In the genomic region with DNA sequence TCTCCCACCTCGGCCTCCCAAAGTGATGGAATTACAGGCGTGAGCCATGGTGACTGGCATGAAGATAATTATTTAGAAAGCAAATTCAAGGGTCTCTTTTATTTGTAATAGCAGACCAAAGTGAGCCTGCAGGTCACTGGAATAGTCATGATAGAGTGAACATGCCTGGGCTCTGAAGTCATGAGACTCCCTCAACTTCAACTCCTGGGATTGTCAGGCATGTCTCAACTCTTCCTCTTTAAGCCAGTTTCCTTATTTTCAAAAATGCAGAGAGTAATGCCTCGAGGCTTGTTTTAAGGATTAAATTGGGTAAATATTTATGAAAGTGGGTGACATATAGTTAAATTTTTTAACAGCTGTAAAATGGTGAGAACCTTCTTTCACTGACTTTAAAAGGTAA, we compare ENCODE assay signal across 21 cellular contexts. TPM values are rescaled to one million over a fixed set of nuclear protein-coding genes. Genes with fewer than 3 reads are reported as not detected.
A peak's percentile ranks its signal among the peaks of the same experiment; 100 is the strongest.
DNase-seq lines count a peak whose midpoint lies in the region; TF ChIP-seq lines count a peak whose summit lies in the region.
"Had no signal": no experiment of that assay in that cellular context is flagged by ENCODE, and none has a peak within 500 bp of the region (broad histone marks: within the 10 kb centered on the region; RNA-seq: fewer than 3 reads in every experiment).

No MANE protein-coding gene starts in this region.

- H3K9me3 Mint-ChIP-seq in Calu3 (ENCODE audit: low read depth, unreplicated experiment) = no peaks in the 10 kb centered on the region
- H3K9me3 Mint-ChIP-seq in immature natural killer cell = no peaks in the 10 kb centered on the region
- H3K9me3 Mint-ChIP-seq in endothelial cell (ENCODE audit: unreplicated experiment) = no peaks in the 10 kb centered on the region
- H3K9me3 Mint-ChIP-seq: IgD-negative memory B cell; stimulated activated memory B cell treated with anti-CD40 and anti-IgM and Interleukin-4, amounts not matched to agents 10 μg/mL and 1 μg/mL and 100 μg/mL, for 72 hours had no signal

- H3K27me3 ChIP-seq in mammary epithelial cell (ENCODE audit: insufficient read depth, low read length) (no peaks in the 10 kb centered on the region), breast epithelium (no peaks in the 10 kb centered on the region), SJCRH30 (no peaks in the 10 kb centered on the region), esophagus squamous epithelium (no peaks in the 10 kb centered on the region)
- H3K27me3 ChIP-seq: colonic mucosa, left lung, right atrium auricular region, upper lobe of left lung had no signal

- dilution Hi-C loops in mammary epithelial cell (cut with HindIII; ENCODE audit: low sequenced_read_pairs) = no loop called here

- H3K27ac Mint-ChIP-seq in Calu3 (ENCODE audit: unreplicated experiment) (no peak overlapping the region), immature natural killer cell (peak overlapping the region in 2 of 6 donors; percentile 61 to 71), endothelial cell (ENCODE audit: unreplicated experiment) (no peak overlapping the region)
- H3K27ac Mint-ChIP-seq: IgD-negative memory B cell; stimulated activated memory B cell treated with anti-CD40 and anti-IgM and Interleukin-4, amounts not matched to agents 10 μg/mL and 1 μg/mL and 100 μg/mL, for 72 hours had no signal

- intact Hi-C loops in mammary epithelial cell (cut with micrococcal nuclease) (no loop called here), breast epithelium (cut with DNase I; ENCODE audit: low total_unique reads) (no loop called here), esophagus squamous epithelium (cut with DNase I) (no loop called here), Calu3 (cut with micrococcal nuclease; ENCODE audit: unreplicated experiment) (no loop called here)

- H3K36me3 ChIP-seq in mammary epithelial cell (ENCODE audit: insufficient read depth, low read length) (no peaks in the 10 kb centered on the region), breast epithelium (no peaks in the 10 kb centered on the region), SJCRH30 (no peaks in the 10 kb centered on the region), esophagus squamous epithelium (no peaks in the 10 kb centered on the region)
- H3K36me3 ChIP-seq: colonic mucosa, left lung, right atrium auricular region, upper lobe of left lung, WERI-Rb-1 had no signal

- no peak for TF ChIP-seq CTCF in mammary epithelial cell (conservative IDR thresholded peaks at IDR 0.05 in 1 of 2, IDR thresholded peaks at IDR 0.05 in 1 of 2; ENCODE audit: extremely low read depth in 1 of 2, insufficient read depth in 1 of 2, low read depth in 1 of 2, low read length in 2 of 2)
- TF ChIP-seq CTCF in breast epithelium (IDR thresholded peaks at IDR 0.05) = no peak
- TF ChIP-seq CTCF in esophagus squamous epithelium (IDR thresholded peaks at IDR 0.05) = no peak
- no peak for TF ChIP-seq CTCF in Calu3 (IDR thresholded peaks at IDR 0.05; ENCODE audit: unreplicated experiment)
- TF ChIP-seq CTCF in endothelial cell (IDR thresholded peaks at IDR 0.05; ENCODE audit: unreplicated experiment) = no peak

- DNase-seq in mammary epithelial cell (peak; percentile 63), breast epithelium (ENCODE audit: low spot score in 2 of 2) (no peak), SJCRH30 (peak in 1 of 2 experiments; percentile 45), esophagus squamous epithelium (lab: John Stamatoyannopoulos, UW) (no peak), Calu3 (no peak), immature natural killer cell (no peak), DMS153 treated with DMSO at 0.1 percent for 48 hours (lab: John Stamatoyannopoulos, UW; ENCODE audit: unreplicated experiment) (no peak), endothelial cell (ENCODE audit: low spot score) (no peak)
- DNase-seq: activated effector memory CD4-positive, alpha-beta T cell treated with Interleukin-2 at 50 U/mL for 16 hours; Caco-2; colonic mucosa; H7; left lung; NCI-H2029; occipital lobe; stimulated activated CD4-positive, alpha-beta T cell treated with anti-CD3 and anti-CD28 coated beads, Interleukin-15, amount 100 ng/mL, for 24 hours; upper lobe of left lung; WERI-Rb-1 had no signal

- no peaks in the 10 kb centered on the region for H3K9me3 ChIP-seq in mammary epithelial cell (replicated peaks; ENCODE audit: insufficient read depth, low read length)
- H3K9me3 ChIP-seq in breast epithelium = no peaks in the 10 kb centered on the region
- 0 out of 2 replicates have a peak, but pooled peaks cover 3% of the 10 kb centered on the region for H3K9me3 ChIP-seq in SJCRH30 (replicated peaks)
- no peaks in the 10 kb centered on the region for H3K9me3 ChIP-seq in esophagus squamous epithelium
- H3K9me3 ChIP-seq: Caco-2, colonic mucosa, left lung, right atrium auricular region, upper lobe of left lung had no signal

- H3K27me3 Mint-ChIP-seq in Calu3 (ENCODE audit: unreplicated experiment) (peaks cover 9% of the 10 kb centered on the region), immature natural killer cell (ENCODE audit: low read depth in 3 of 3) (peaks cover 3 to 4% (median 4%) of the 10 kb centered on the region in 3 donors), endothelial cell (ENCODE audit: unreplicated experiment) (no peaks in the 10 kb centered on the region)

- H3K79me2 ChIP-seq in mammary epithelial cell (ENCODE audit: insufficient read depth, low read length) = no peaks in the 10 kb centered on the region

- H3K4me3 ChIP-seq in mammary epithelial cell (replicated peaks in 1 of 3; ENCODE audit: insufficient read depth in 1 of 3, low read depth in 2 of 3, low read length in 3 of 3) = no peak overlapping the region
- H3K4me3 ChIP-seq in breast epithelium = no peak overlapping the region
- H3K4me3 ChIP-seq in SJCRH30 = no peak overlapping the region
- H3K4me3 ChIP-seq in esophagus squamous epithelium = no peak overlapping the region
- H3K4me3 ChIP-seq: colonic mucosa, left lung, right atrium auricular region, upper lobe of left lung had no signal

- in situ Hi-C loops in mammary epithelial cell (cut with MboI; ENCODE audit: low sequenced_read_pairs in 2 of 2) = no loop called here

- CTCF ChIA-PET in mammary epithelial cell (lab: Charles Lee; ENCODE audit: low non-redundant PET) = no interaction called here
- CTCF ChIA-PET in Calu3 (lab: Charles Lee) = no interaction called here

- H3K4me2 ChIP-seq in mammary epithelial cell (ENCODE audit: insufficient read depth, low read depth, low read length) = peak overlapping the region; percentile 44

- H3K4me1 ChIP-seq in mammary epithelial cell (ENCODE audit: insufficient read depth, low read length) (peaks cover 20% of the 10 kb centered on the region), breast epithelium (no peaks in the 10 kb centered on the region), SJCRH30 (peaks cover 31% of the 10 kb centered on the region), esophagus squamous epithelium (peaks cover 0 to 23% (median 7%) of the 10 kb centered on the region in 3 donors)
- H3K4me1 ChIP-seq: Caco-2, colonic mucosa, left lung, right atrium auricular region, upper lobe of left lung had no signal

- no peak overlapping the region for H3K9ac ChIP-seq in mammary epithelial cell (ENCODE audit: insufficient read depth, low read length)

- no peak overlapping the region for H3K4me3 Mint-ChIP-seq in Calu3 (ENCODE audit: low read depth, unreplicated experiment)
- no peak overlapping the region for H3K4me3 Mint-ChIP-seq in immature natural killer cell
- H3K4me3 Mint-ChIP-seq in endothelial cell (ENCODE audit: unreplicated experiment) = no peak overlapping the region
- H3K4me3 Mint-ChIP-seq: IgD-negative memory B cell; stimulated activated memory B cell treated with anti-CD40 and anti-IgM and Interleukin-4, amounts not matched to agents 10 μg/mL and 1 μg/mL and 100 μg/mL, for 72 hours had no signal

- H2AFZ ChIP-seq in mammary epithelial cell (ENCODE audit: low read depth, low read length) = peak overlapping the region; percentile 29

- TF ChIP-seq POLR2A in breast epithelium (IDR thresholded peaks at IDR 0.05) (no peak), esophagus squamous epithelium (IDR thresholded peaks at IDR 0.05) (no peak)

- H3K36me3 Mint-ChIP-seq in Calu3 (ENCODE audit: insufficient read depth, unreplicated experiment) (no peaks in the 10 kb centered on the region), immature natural killer cell (peaks cover 0 to 5% (median 0%) of the 10 kb centered on the region in 3 donors), endothelial cell (ENCODE audit: low read depth, unreplicated experiment) (no peaks in the 10 kb centered on the region)
- H3K36me3 Mint-ChIP-seq: stimulated activated memory B cell treated with anti-CD40 and anti-IgM and Interleukin-4, amounts not matched to agents 10 μg/mL and 1 μg/mL and 100 μg/mL, for 72 hours had no signal

- no peaks in the 10 kb centered on the region for H3K4me1 Mint-ChIP-seq in Calu3 (ENCODE audit: low read depth, unreplicated experiment)
- H3K4me1 Mint-ChIP-seq in immature natural killer cell = peaks cover 20 to 21% of the 10 kb centered on the region in 2 donors
- peaks cover 2% of the 10 kb centered on the region for H3K4me1 Mint-ChIP-seq in endothelial cell (ENCODE audit: unreplicated experiment)
- H3K4me1 Mint-ChIP-seq: IgD-negative memory B cell had no signal

- no TSS peak for BruUV-seq in mammary epithelial cell (replicated peaks; lab: Mats Ljungman, UMichigan)
- BruUV-seq in Calu3 (replicated peaks; lab: Mats Ljungman, UMichigan) = no TSS peak

- 49% methylated on average over 3 of the region's 3 CpGs for WGBS in mammary epithelial cell (ENCODE audit: low coverage, missing lambda C conversion rate)
- 17 to 27% methylated on average over 3 of the region's 3 CpGs for WGBS in esophagus squamous epithelium, 2 donors

- H4K20me1 ChIP-seq in mammary epithelial cell (ENCODE audit: insufficient read depth, low read length) = no peaks in the 10 kb centered on the region

- H3K27ac ChIP-seq in mammary epithelial cell (ENCODE audit: insufficient read depth, low read depth, low read length) = peak overlapping the region; percentile 16
- no peak overlapping the region for H3K27ac ChIP-seq in breast epithelium
- peak overlapping the region; percentile 26; the same call in 1 of the 2 replicates for H3K27ac ChIP-seq in SJCRH30
- H3K27ac ChIP-seq in esophagus squamous epithelium = peak overlapping the region; percentile 32 to 63 (median 58)
- H3K27ac ChIP-seq: colonic mucosa, left lung, right atrium auricular region, upper lobe of left lung, WERI-Rb-1 had no signal

RNA-seq across cellular contexts. Expression of a gene that starts 22.7 kb away (rescaled TPM):
- total RNA-seq in mammary epithelial cell (10 to 100 TPM; 15.0 to 23.8 TPM), breast epithelium (10 to 100 TPM; 35.1 to 54.3 (median 49.3) TPM), esophagus squamous epithelium (10 to 100 TPM; 29.6 to 44.4 (median 35.8) TPM), Calu3 (2022) (7.1 and 7.5 TPM in 2 replicates), endothelial cell (ENCODE audit: unreplicated experiment) (36.7 TPM)
- polyA plus RNA-seq in mammary epithelial cell (5.7 TPM), immature natural killer cell (1 to 10 TPM; 3.2 to 4.9 (median 3.8) TPM)
- 5.9 TPM for polyA minus RNA-seq in mammary epithelial cell
- total RNA-seq in SJCRH30 (2014; rRNA removed; shearing (Covaris generic)) = 24.2 and 24.3 TPM in 2 replicates

Comparison
In these comparisons a context has a peak if more than half of its experiments do, and no peak if none do; other contexts are left out.
1. H3K27ac ChIP-seq: peak in mammary epithelial cell (single experiment), SJCRH30 (single experiment) and esophagus squamous epithelium (4 of 4); none in breast epithelium (0 of 2).